8 cellular contexts compared by ENCODE assay signal in genomic region chr5:93583799-93584530, GRCh38. TPM values are rescaled to one million over a fixed set of nuclear protein-coding genes. Genes with fewer than 3 reads are reported as not detected.
DNase-seq lines count a peak whose midpoint lies in the region; ATAC-seq and TF ChIP-seq lines count a peak whose summit lies in the region.

No MANE protein-coding gene starts in this region.

- no peaks in the 10 kb centered on the region for H3K27me3 ChIP-seq in SJSA1 (replicated peaks)
- peaks cover 0 to 3% of the 10 kb centered on the region in 2 donors for H3K27me3 ChIP-seq in uterus

- peak overlapping the region; percentile 81 for H3K4me3 ChIP-seq in SJSA1
- peak overlapping the region; percentile 61 to 73 for H3K4me3 ChIP-seq in uterus

- no peak for TF ChIP-seq POLR2A in uterus (IDR thresholded peaks at IDR 0.05)

- ATAC-seq in HG03135 (IDR thresholded peaks at IDR 0.05; ENCODE audit: unreplicated experiment), result peak; percentile 40

- TF ChIP-seq CTCF in uterus (IDR thresholded peaks at IDR 0.05), result peak in 2 of 4 experiments; percentile 11 to 26

- H3K4me1 ChIP-seq in SJSA1 (replicated peaks) (peaks cover 8% of the 10 kb centered on the region), uterus (no peaks in the 10 kb centered on the region)

- H3K9me3 ChIP-seq in SJSA1 (replicated peaks), result no peaks in the 10 kb centered on the region
- H3K9me3 ChIP-seq in uterus, result no peaks in the 10 kb centered on the region

- DNase-seq in stimulated activated CD8-positive, alpha-beta memory T cell treated with anti-CD3 and anti-CD28 coated beads, Interleukin-4, amount 100 ng/mL, for 24 hours (ENCODE audit: low read depth), result peak; percentile 24
- DNase-seq in stimulated activated CD8-positive, alpha-beta memory T cell treated with anti-CD3 and anti-CD28 coated beads, Interleukin-4, amount 100 ng/mL, for 48 hours, result no peak
- peak; percentile 58 to 70 for DNase-seq in SJSA1 (ENCODE audit: low read depth in 1 of 2, low spot score in 2 of 2)
- DNase-seq in dermis blood vessel endothelial cell, result peak; percentile 80
- DNase-seq in lung microvascular endothelial cell (ENCODE audit: low read depth in 2 of 2), result peak; percentile 64 to 78
- peak in 1 of 2 donors; percentile 53 for DNase-seq in uterus
- no peak for DNase-seq in hepatic stellate cell (ENCODE audit: low spot score)

- H3K36me3 ChIP-seq in SJSA1 (no peaks in the 10 kb centered on the region; the same call in 1 of the 2 replicates), uterus (no peaks in the 10 kb centered on the region)

- intact Hi-C loops in uterus (cut with DNase I; ENCODE audit: low total_unique reads), result no loop called here

- H3K27ac ChIP-seq in SJSA1, result no peak overlapping the region
- peak overlapping the region; percentile 90 to 92 for H3K27ac ChIP-seq in uterus

RNA-seq across cellular contexts. Expression of gene NR2F1, which starts 0.9 kb away (rescaled TPM):
- 3.6 and 6.2 TPM in 2 replicates for total RNA-seq in SJSA1 (2014; rRNA removed; shearing (Covaris generic))
- 34.7 and 98.7 TPM in 2 replicates for total RNA-seq in dermis blood vessel endothelial cell
- total RNA-seq in lung microvascular endothelial cell, result 30.5 and 118 TPM in 2 replicates
- 10 to 100 TPM; 26.8 to 55.0 (median 40.6) TPM for total RNA-seq in uterus

RNA-seq across cellular contexts. Expression of gene NR2F1-AS1, which starts 2.9 kb away (rescaled TPM):
- 6.0 and 9.2 TPM in 2 replicates for total RNA-seq in SJSA1 (2014; rRNA removed; shearing (Covaris generic))
- total RNA-seq in dermis blood vessel endothelial cell (11.2 and 18.4 TPM in 2 replicates), lung microvascular endothelial cell (16.1 and 29.8 TPM in 2 replicates), uterus (10 to 100 TPM in 3 of 4 donors, 1 to 10 TPM in 1; 4.4 to 46.1 (median 19.9) TPM)

Comparison
In these comparisons a context has a peak if more than half of its experiments do, and no peak if none do; other contexts are left out.
1. DNase-seq: peak in stimulated activated CD8-positive, alpha-beta memory T cell treated with anti-CD3 and anti-CD28 coated beads, Interleukin-4, amount 100 ng/mL, for 24 hours (single experiment), SJSA1 (2 of 2), dermis blood vessel endothelial cell (single experiment) and lung microvascular endothelial cell (2 of 2); none in stimulated activated CD8-positive, alpha-beta memory T cell treated with anti-CD3 and anti-CD28 coated beads, Interleukin-4, amount 100 ng/mL, for 48 hours (single experiment) and hepatic stellate cell (single experiment).